38 cellular contexts compared by ENCODE assay signal in genomic region chr17:3127451-3127850, GRCh38. TPM values are rescaled to one million over a fixed set of nuclear protein-coding genes. Genes with fewer than 3 reads are reported as not detected.
"Had no signal": no experiment of that assay in that cellular context is flagged by ENCODE, and none has a peak within 500 bp of the region (broad histone marks: within the 10 kb centered on the region; RNA-seq: fewer than 3 reads in every experiment).

OR1G1 (minus strand) TSS chr17:3127551; CDS start chr17:3127551, 0 bp downstream.

- H3K36me3 ChIP-seq: MG63 had no signal

- H3K4me3 ChIP-seq: MG63 had no signal

- DNase-seq: Karpas-422, Kasumi-1, MG63, MM.1S, MV-4-11, NCI-H1048, NCI-H1092, NCI-H1092 treated with DMSO at 0.1 percent for 48 hours, NCI-H1105, NCI-H1105 treated with DMSO at 0.1 percent for 48 hours, NCI-H1417, NCI-H1417 treated with DMSO at 0.1 percent for 48 hours, NCI-H1436, NCI-H1436 treated with DMSO at 0.1 percent for 48 hours, NCI-H146, NCI-H1694, NCI-H1694 treated with DMSO at 0.1 percent for 48 hours, NCI-H187, NCI-H187 treated with DMSO at 0.1 percent for 48 hours, NCI-H1930, NCI-H2029, NCI-H2029 treated with DMSO at 0.1 percent for 48 hours, NCI-H2081, NCI-H2081 treated with DMSO at 0.1 percent for 48 hours, NCI-H2107, NCI-H2171, NCI-H2171 treated with DMSO at 0.1 percent for 48 hours, NCI-H2227 treated with DMSO at 0.1 percent for 48 hours, NCI-H226, NCI-H345, NCI-H446, NCI-H446 treated with DMSO at 0.1 percent for 48 hours, NCI-H510A, NCI-H510A treated with DMSO at 0.1 percent for 48 hours had no signal

- H3K27me3 ChIP-seq: MG63 had no signal

- H3K9me3 ChIP-seq: MG63 had no signal

RNA-seq across cellular contexts. Expression of gene OR1G1, which starts in this region (rescaled TPM):
- total RNA-seq: LHCN-M2, M059J, MCF 10A, NCI-H460 had no signal
